Comparison of ENCODE assay signal across 20 cellular contexts in genomic region chr17:3582921-3583320, GRCh38.
"Had no signal": no experiment of that assay in that cellular context is flagged by ENCODE, and none has a peak within 500 bp of the region (broad histone marks: within the 10 kb centered on the region; RNA-seq: fewer than 3 reads in every experiment).

No MANE protein-coding gene starts in this region.

- H2AFZ ChIP-seq: hepatocyte had no signal

- ATAC-seq: activated naive CD4-positive, alpha-beta T cell treated with anti-CD3 and anti-CD28 coated beads, Interleukin-2, amount 50 U/mL, for 72 hours; mucosa of descending colon had no signal

- H3K4me3 ChIP-seq: hepatocyte, mucosa of descending colon, sigmoid colon, smooth muscle cell, testis had no signal

- H3K4me1 ChIP-seq: sigmoid colon, testis had no signal

- DNase-seq: activated gamma-delta T cell treated with Interleukin-2 at 50 U/mL for 16 hours; activated T-cell treated with anti-CD3 and anti-CD28 coated beads, Interleukin-2, amount 50 U/mL, for 1 hour; aorta; caudate nucleus; effector CD8-positive, alpha-beta T cell; erythroblast; glutamatergic neuron; mesendoderm; mucosa of descending colon; occipital lobe; sigmoid colon; stimulated activated CD4-positive, alpha-beta T cell treated with anti-CD3 and anti-CD28 coated beads, Interleukin-15, amount 100 ng/mL, for 24 hours; stimulated activated CD4-positive, alpha-beta T cell treated with anti-CD3 and anti-CD28 coated beads, Interleukin-2, amount 100 ng/mL, for 48 hours; stimulated activated CD8-positive, alpha-beta memory T cell treated with anti-CD3 and anti-CD28 coated beads, Interleukin-4, amount 100 ng/mL, for 48 hours; stimulated activated naive CD4-positive, alpha-beta T cell; T-helper 1 cell; testis had no signal

- H3K79me2 ChIP-seq: hepatocyte had no signal

- H3K27me3 ChIP-seq: hepatocyte, sigmoid colon, testis had no signal

- H3K9me3 ChIP-seq: mucosa of descending colon, sigmoid colon, testis had no signal

- H3K4me2 ChIP-seq: hepatocyte, smooth muscle cell had no signal

- H3K27ac ChIP-seq: hepatocyte, sigmoid colon, testis had no signal
